24 cellular contexts compared by ENCODE assay signal in the genomic region with DNA sequence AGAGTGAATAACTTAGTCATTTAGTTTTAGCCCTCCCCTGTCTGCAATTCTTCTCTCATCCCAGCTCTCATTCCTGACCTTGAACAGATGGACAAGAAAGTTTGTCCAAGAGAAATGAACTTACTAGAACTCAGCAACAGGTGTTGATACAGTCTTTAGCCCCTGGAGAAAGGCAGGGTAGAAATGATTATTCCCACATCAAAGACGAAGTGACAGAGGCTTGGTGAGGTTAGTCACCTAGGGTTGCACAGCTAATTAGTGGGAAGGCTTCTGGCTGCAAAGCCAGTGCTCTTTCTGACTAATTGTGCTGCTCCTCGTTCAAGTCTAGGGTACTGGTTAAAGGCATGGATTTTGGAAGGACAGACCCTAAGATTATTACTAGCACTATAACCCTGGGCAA. TPM values are rescaled to one million over a fixed set of nuclear protein-coding genes. Genes with fewer than 3 reads are reported as not detected.
A peak's percentile ranks its signal among the peaks of the same experiment; 100 is the strongest.
DNase-seq lines count a peak whose midpoint lies in the region; ATAC-seq and TF ChIP-seq lines count a peak whose summit lies in the region.
"Had no signal": no experiment of that assay in that cellular context is flagged by ENCODE, and none has a peak within 500 bp of the region (broad histone marks: within the 10 kb centered on the region; RNA-seq: fewer than 3 reads in every experiment).

No MANE protein-coding gene starts in this region.

- peaks cover 7% of the 10 kb centered on the region; the same call in 1 of the 2 replicates for H3K36me3 ChIP-seq in PC-3 (ENCODE audit: low read depth, low read length)
- H3K36me3 ChIP-seq: heart left ventricle, sigmoid colon, suprapubic skin had no signal

- TF ChIP-seq CTCF in PC-3 (conservative IDR thresholded peaks at IDR 0.05; ENCODE audit: low read depth, low read length) = no peak

- peak overlapping the region; percentile 12 for H3K27ac Mint-ChIP-seq in activated CD4-positive, alpha-beta T cell treated with anti-CD3 and anti-CD28 coated beads, Interleukin-2, amount 10 ng/mL, durations not matched to agents 24 days and 14 days
- no peak overlapping the region for H3K27ac Mint-ChIP-seq in activated CD4-positive, alpha-beta T cell treated with anti-CD3 and anti-CD28 coated beads, Interleukin-2, amount 10 ng/mL, durations not matched to agents 7 days and 5 days
- no peak overlapping the region for H3K27ac Mint-ChIP-seq in T-helper 1 cell treated with Interleukin-12 subunit alpha and Interleukin-12 subunit beta and Interleukin-4 antibody, amounts not matched to agents 30 μg/mL and 1 μg/mL, for 36 hours
- peak overlapping the region; percentile 14 for H3K27ac Mint-ChIP-seq in memory B cell
- H3K27ac Mint-ChIP-seq: H9, neural progenitor cell had no signal

- H3K4me1 ChIP-seq in PC-3 (ENCODE audit: insufficient read depth, low read length) = peaks cover 7% of the 10 kb centered on the region; the same call in 1 of the 2 replicates

- H3K4me3 Mint-ChIP-seq in activated CD4-positive, alpha-beta T cell treated with anti-CD3 and anti-CD28 coated beads, Interleukin-2, amount 10 ng/mL, durations not matched to agents 24 days and 14 days = peak overlapping the region; percentile 36
- H3K4me3 Mint-ChIP-seq in activated CD4-positive, alpha-beta T cell treated with anti-CD3 and anti-CD28 coated beads, Interleukin-2, amount 10 ng/mL, durations not matched to agents 7 days and 5 days = no peak overlapping the region
- H3K4me3 Mint-ChIP-seq in T-helper 1 cell treated with Interleukin-12 subunit alpha and Interleukin-12 subunit beta and Interleukin-4 antibody, amounts not matched to agents 30 μg/mL and 1 μg/mL, for 36 hours = peak overlapping the region; percentile 17
- no peak overlapping the region for H3K4me3 Mint-ChIP-seq in memory B cell
- H3K4me3 Mint-ChIP-seq: H9, neural progenitor cell had no signal

- peaks cover 22% of the 10 kb centered on the region for H3K79me2 ChIP-seq in PC-3 (ENCODE audit: low read length)

- H3K4me3 ChIP-seq in PC-3 (ENCODE audit: low read length) = no peak overlapping the region
- H3K4me3 ChIP-seq: A549, body of pancreas, heart left ventricle, lung, neural progenitor cell, sigmoid colon, SK-N-MC, suprapubic skin had no signal

- no TSS peak for BruUV-seq in PC-3 (replicated peaks; lab: Mats Ljungman, UMichigan)

- H3K9me3 ChIP-seq in PC-3 (ENCODE audit: low read length) = peaks cover 13% of the 10 kb centered on the region
- H3K9me3 ChIP-seq: A549, body of pancreas, suprapubic skin had no signal

- H3K27me3 ChIP-seq in PC-3 (ENCODE audit: low read length) = no peaks in the 10 kb centered on the region
- H3K27me3 ChIP-seq: body of pancreas, heart left ventricle, sigmoid colon, suprapubic skin had no signal

- H3K9me2 ChIP-seq in PC-3 (replicated peaks; ENCODE audit: low read length) = no peaks in the 10 kb centered on the region

- no peak for ATAC-seq in memory B cell (ENCODE audit: low read depth)
- ATAC-seq in PC-3 = no peak
- ATAC-seq: A549, body of pancreas, heart left ventricle had no signal

- no peak overlapping the region for H3K4me2 ChIP-seq in PC-3 (ENCODE audit: low read length)
- H3K4me2 ChIP-seq: A549, neural progenitor cell had no signal

- peaks cover 5% of the 10 kb centered on the region for H3K9me3 Mint-ChIP-seq in activated CD4-positive, alpha-beta T cell treated with anti-CD3 and anti-CD28 coated beads, Interleukin-2, amount 10 ng/mL, durations not matched to agents 24 days and 14 days
- peaks cover 10% of the 10 kb centered on the region for H3K9me3 Mint-ChIP-seq in activated CD4-positive, alpha-beta T cell treated with anti-CD3 and anti-CD28 coated beads, Interleukin-2, amount 10 ng/mL, durations not matched to agents 7 days and 5 days
- peaks cover 6% of the 10 kb centered on the region for H3K9me3 Mint-ChIP-seq in T-helper 1 cell treated with Interleukin-12 subunit alpha and Interleukin-12 subunit beta and Interleukin-4 antibody, amounts not matched to agents 30 μg/mL and 1 μg/mL, for 36 hours
- H3K9me3 Mint-ChIP-seq in memory B cell = peaks cover 7% of the 10 kb centered on the region

- no peak overlapping the region for H3K27ac ChIP-seq in PC-3 (ENCODE audit: low read length)
- H3K27ac ChIP-seq: A549, body of pancreas, epithelial cell of prostate, heart left ventricle, neural progenitor cell, sigmoid colon, SK-N-MC, suprapubic skin had no signal

- CTCF ChIA-PET in activated CD4-positive, alpha-beta T cell treated with anti-CD3 and anti-CD28 coated beads, Interleukin-2, amount 10 ng/mL, durations not matched to agents 7 days and 5 days (lab: Charles Lee) = interaction anchor here (0.5 to 1.2 kb wide), 3 partner anchors 13 to 1076 kb away, joined by 3 to 6 read pairs (median 5); no protein-coding TSS in a partner anchor
- CTCF ChIA-PET in PC-3 (lab: Charles Lee) = no interaction called here

- peaks cover 3% of the 10 kb centered on the region for H3K27me3 Mint-ChIP-seq in activated CD4-positive, alpha-beta T cell treated with anti-CD3 and anti-CD28 coated beads, Interleukin-2, amount 10 ng/mL, durations not matched to agents 24 days and 14 days
- peaks cover 7% of the 10 kb centered on the region for H3K27me3 Mint-ChIP-seq in activated CD4-positive, alpha-beta T cell treated with anti-CD3 and anti-CD28 coated beads, Interleukin-2, amount 10 ng/mL, durations not matched to agents 7 days and 5 days
- H3K27me3 Mint-ChIP-seq in T-helper 1 cell treated with Interleukin-12 subunit alpha and Interleukin-12 subunit beta and Interleukin-4 antibody, amounts not matched to agents 30 μg/mL and 1 μg/mL, for 36 hours (ENCODE audit: low read depth) = peaks cover 7% of the 10 kb centered on the region
- H3K27me3 Mint-ChIP-seq in memory B cell = no peaks in the 10 kb centered on the region

- H3K36me3 Mint-ChIP-seq in activated CD4-positive, alpha-beta T cell treated with anti-CD3 and anti-CD28 coated beads, Interleukin-2, amount 10 ng/mL, durations not matched to agents 24 days and 14 days (ENCODE audit: low read depth) = peaks cover 33% of the 10 kb centered on the region
- peaks cover 23% of the 10 kb centered on the region for H3K36me3 Mint-ChIP-seq in activated CD4-positive, alpha-beta T cell treated with anti-CD3 and anti-CD28 coated beads, Interleukin-2, amount 10 ng/mL, durations not matched to agents 7 days and 5 days (ENCODE audit: low read depth)
- peaks cover 24% of the 10 kb centered on the region for H3K36me3 Mint-ChIP-seq in T-helper 1 cell treated with Interleukin-12 subunit alpha and Interleukin-12 subunit beta and Interleukin-4 antibody, amounts not matched to agents 30 μg/mL and 1 μg/mL, for 36 hours (ENCODE audit: low read depth)
- H3K36me3 Mint-ChIP-seq in memory B cell = peaks cover 27% of the 10 kb centered on the region

- peaks cover 23% of the 10 kb centered on the region for H3K4me1 Mint-ChIP-seq in activated CD4-positive, alpha-beta T cell treated with anti-CD3 and anti-CD28 coated beads, Interleukin-2, amount 10 ng/mL, durations not matched to agents 24 days and 14 days
- peaks cover 27% of the 10 kb centered on the region for H3K4me1 Mint-ChIP-seq in activated CD4-positive, alpha-beta T cell treated with anti-CD3 and anti-CD28 coated beads, Interleukin-2, amount 10 ng/mL, durations not matched to agents 7 days and 5 days
- H3K4me1 Mint-ChIP-seq in T-helper 1 cell treated with Interleukin-12 subunit alpha and Interleukin-12 subunit beta and Interleukin-4 antibody, amounts not matched to agents 30 μg/mL and 1 μg/mL, for 36 hours (ENCODE audit: low read depth) = peaks cover 24% of the 10 kb centered on the region
- H3K4me1 Mint-ChIP-seq in memory B cell = peaks cover 30% of the 10 kb centered on the region

- H3K9ac ChIP-seq in PC-3 (ENCODE audit: low read length) = no peak overlapping the region
- H3K9ac ChIP-seq: neural progenitor cell had no signal

- intact Hi-C loops in activated CD4-positive, alpha-beta T cell treated with anti-CD3 and anti-CD28 coated beads, Interleukin-2, amount 10 ng/mL, durations not matched to agents 24 days and 14 days (cut with micrococcal nuclease) = loop anchor here (1.0 kb wide), 1 partner anchor 44 kb away; no protein-coding TSS in a partner anchor
- intact Hi-C loops in PC-3 (cut with micrococcal nuclease) = no loop called here

- no peaks in the 10 kb centered on the region for H3F3A ChIP-seq in PC-3 (ENCODE audit: low read length, unreplicated experiment)

- H4K20me1 ChIP-seq in PC-3 (ENCODE audit: low read length) = no peaks in the 10 kb centered on the region

- no peak overlapping the region for H2AFZ ChIP-seq in PC-3 (ENCODE audit: low read length)
- H2AFZ ChIP-seq: neural progenitor cell had no signal

- POLR2A ChIA-PET in activated CD4-positive, alpha-beta T cell treated with anti-CD3 and anti-CD28 coated beads, Interleukin-2, amount 10 ng/mL, durations not matched to agents 7 days and 5 days (lab: Charles Lee) = no interaction called here
- POLR2A ChIA-PET in PC-3 (lab: Charles Lee; ENCODE audit: unreplicated experiment) = interaction anchor here (0.6 kb wide), 1 partner anchor 170 kb away, joined by 3 read pairs; no protein-coding TSS in a partner anchor

- DNase-seq in activated CD4-positive, alpha-beta T cell treated with anti-CD3 and anti-CD28 coated beads, Interleukin-2, amount 10 ng/mL, durations not matched to agents 24 days and 14 days = peak; percentile 68
- no peak for DNase-seq in activated CD4-positive, alpha-beta T cell treated with anti-CD3 and anti-CD28 coated beads, Interleukin-2, amount 10 ng/mL, durations not matched to agents 7 days and 5 days
- DNase-seq in DMS 273 treated with DMSO at 0.1 percent for 48 hours (lab: John Stamatoyannopoulos, UW) (peak; percentile 28), memory B cell (ENCODE audit: low spot score in 2 of 2) (no peak), HuH-7 (ENCODE audit: low spot score) (no peak), occipital lobe (lab: John Stamatoyannopoulos, UW) (no peak), PC-3 (no peak)
- DNase-seq: body of pancreas, H9, heart left ventricle, Kasumi-1, kidney glomerular epithelial cell, NCI-H1048, NCI-H187, NCI-H524 treated with DMSO at 0.1 percent for 48 hours, posterior cingulate gyrus, sigmoid colon had no signal

RNA-seq across cellular contexts. Expression of a gene that starts 4.5 kb away (rescaled TPM):
- 13.2 and 14.1 TPM in 2 replicates for total RNA-seq in activated CD4-positive, alpha-beta T cell treated with anti-CD3 and anti-CD28 coated beads, Interleukin-2, amount 10 ng/mL, durations not matched to agents 24 days and 14 days
- 1 to 10 TPM; 7.8 to 9.8 TPM for total RNA-seq in activated CD4-positive, alpha-beta T cell treated with anti-CD3 and anti-CD28 coated beads, Interleukin-2, amount 10 ng/mL, durations not matched to agents 7 days and 5 days
- 14.3 TPM for total RNA-seq in occipital lobe
- total RNA-seq in PC-3 (2014; rRNA removed) = 4.9 and 10.6 TPM in 2 replicates

Comparison
In these comparisons a context has a peak if more than half of its experiments do, and no peak if none do; other contexts are left out.
1. DNase-seq: peak in activated CD4-positive, alpha-beta T cell treated with anti-CD3 and anti-CD28 coated beads, Interleukin-2, amount 10 ng/mL, durations not matched to agents 24 days and 14 days (single experiment) and DMS 273 treated with DMSO at 0.1 percent for 48 hours (single experiment); none in activated CD4-positive, alpha-beta T cell treated with anti-CD3 and anti-CD28 coated beads, Interleukin-2, amount 10 ng/mL, durations not matched to agents 7 days and 5 days (single experiment), memory B cell (0 of 2), HuH-7 (single experiment), occipital lobe (single experiment) and PC-3 (single experiment).
2. H3K27ac Mint-ChIP-seq: peak in activated CD4-positive, alpha-beta T cell treated with anti-CD3 and anti-CD28 coated beads, Interleukin-2, amount 10 ng/mL, durations not matched to agents 24 days and 14 days (single experiment) and memory B cell (single experiment); none in activated CD4-positive, alpha-beta T cell treated with anti-CD3 and anti-CD28 coated beads, Interleukin-2, amount 10 ng/mL, durations not matched to agents 7 days and 5 days (single experiment) and T-helper 1 cell treated with Interleukin-12 subunit alpha and Interleukin-12 subunit beta and Interleukin-4 antibody, amounts not matched to agents 30 μg/mL and 1 μg/mL, for 36 hours (single experiment).
3. H3K4me3 Mint-ChIP-seq: peak in activated CD4-positive, alpha-beta T cell treated with anti-CD3 and anti-CD28 coated beads, Interleukin-2, amount 10 ng/mL, durations not matched to agents 24 days and 14 days (single experiment) and T-helper 1 cell treated with Interleukin-12 subunit alpha and Interleukin-12 subunit beta and Interleukin-4 antibody, amounts not matched to agents 30 μg/mL and 1 μg/mL, for 36 hours (single experiment); none in activated CD4-positive, alpha-beta T cell treated with anti-CD3 and anti-CD28 coated beads, Interleukin-2, amount 10 ng/mL, durations not matched to agents 7 days and 5 days (single experiment) and memory B cell (single experiment).